In genomic region chr22:28442264-28442950, GRCh38 we compare ENCODE assay signal across 8 cellular contexts.
DNase-seq lines count a peak whose midpoint lies in the region; ATAC-seq and TF ChIP-seq lines count a peak whose summit lies in the region.

No MANE protein-coding gene starts in this region.

- ATAC-seq in HG02588 (IDR thresholded peaks at IDR 0.05; ENCODE audit: unreplicated experiment) (peak; percentile 58), right cardiac atrium (peak; percentile 93 to 95), upper lobe of right lung (peak; percentile 96)

- H3K36me3 ChIP-seq in BLaER1 treated with 17β-estradiol and CSF1 and Interleukin-3, amounts not matched to agents 10 nM and 100 nM = no peaks in the 10 kb centered on the region
- H3K36me3 ChIP-seq in ascending aorta (no peaks in the 10 kb centered on the region), upper lobe of right lung (no peaks in the 10 kb centered on the region)

- peak overlapping the region in 5 of 11 experiments; percentile 14 to 57 (median 49); a peak in 10 of 22 replicates for H3K27ac ChIP-seq in BLaER1 treated with 17β-estradiol and CSF1 and Interleukin-3, amounts not matched to agents 10 nM and 100 nM
- H3K27ac ChIP-seq in ascending aorta = peak overlapping the region; percentile 73 to 87
- peak overlapping the region; percentile 31 for H3K27ac ChIP-seq in right cardiac atrium (ENCODE audit: low read length)
- peak overlapping the region; percentile 88 for H3K27ac ChIP-seq in upper lobe of right lung

- H3K4me3 ChIP-seq in BLaER1 treated with 17β-estradiol and CSF1 and Interleukin-3, amounts not matched to agents 10 nM and 100 nM = peak overlapping the region; percentile 48 to 69 (median 59)
- H3K4me3 ChIP-seq in ascending aorta (peak overlapping the region; percentile 59 to 83), right cardiac atrium (ENCODE audit: low read length) (peak overlapping the region; percentile 96), upper lobe of right lung (peak overlapping the region; percentile 61)

- TF ChIP-seq CTCF in ascending aorta (IDR thresholded peaks at IDR 0.05) (peak; percentile 64 to 68 (median 68)), upper lobe of right lung (IDR thresholded peaks at IDR 0.05) (peak; percentile 81)

- no peaks in the 10 kb centered on the region for H4K20me1 ChIP-seq in BLaER1 treated with 17β-estradiol and CSF1 and Interleukin-3, amounts not matched to agents 10 nM and 100 nM

- under 1% methylated on average over 31 of the region's 31 CpGs for WGBS in right cardiac atrium

- peaks cover 15 to 28% (median 22%) of the 10 kb centered on the region in 10 experiments; a peak in 19 of 20 replicates for H3K4me1 ChIP-seq in BLaER1 treated with 17β-estradiol and CSF1 and Interleukin-3, amounts not matched to agents 10 nM and 100 nM
- H3K4me1 ChIP-seq in ascending aorta = peaks cover 0 to 35% of the 10 kb centered on the region in 2 donors
- H3K4me1 ChIP-seq in right cardiac atrium (ENCODE audit: control insufficient read depth, insufficient read depth, low read length) = no peaks in the 10 kb centered on the region
- H3K4me1 ChIP-seq in upper lobe of right lung = peaks cover 29% of the 10 kb centered on the region

- peak overlapping the region; percentile 80 to 97 (median 92) for H3K4me2 ChIP-seq in BLaER1 treated with 17β-estradiol and CSF1 and Interleukin-3, amounts not matched to agents 10 nM and 100 nM

- intact Hi-C loops in ascending aorta (cut with DNase I) = loop anchor here (5.0 to 10.0 kb wide), 3 partner anchors 65 to 418 kb away; no protein-coding TSS in a partner anchor
- intact Hi-C loops in right cardiac atrium (cut with DNase I) = loop anchor here in 3 of 4 donors (10.0 kb wide), 1 partner anchor 388 kb away; no protein-coding TSS in a partner anchor
- intact Hi-C loops in posterior vena cava (cut with DNase I) = loop anchor here in 1 of 2 donors (5.0 kb wide), 1 partner anchor 390 kb away; no protein-coding TSS in a partner anchor
- intact Hi-C loops in upper lobe of right lung (cut with DNase I) = no loop called here

- H3K9ac ChIP-seq in BLaER1 treated with 17β-estradiol and CSF1 and Interleukin-3, amounts not matched to agents 10 nM and 100 nM = peak overlapping the region; percentile 9 to 67 (median 57); a peak in 20 of 22 replicates

- DNase-seq in T-helper 2 cell (peak; percentile 10 to 75 (median 22)), ascending aorta (ENCODE audit: low spot score in 2 of 2) (peak in 1 of 2 donors; percentile 83), right cardiac atrium (peak; percentile 81 to 93 (median 91)), posterior vena cava (ENCODE audit: low spot score) (peak; percentile 90), upper lobe of right lung (peak; percentile 92), COR-L47 (lab: John Stamatoyannopoulos, UW) (no peak)

- peaks cover 0 to 15% (median 3%) of the 10 kb centered on the region in 11 experiments; a peak in 7 of 22 replicates for H3K27me3 ChIP-seq in BLaER1 treated with 17β-estradiol and CSF1 and Interleukin-3, amounts not matched to agents 10 nM and 100 nM
- H3K27me3 ChIP-seq in ascending aorta = no peaks in the 10 kb centered on the region
- H3K27me3 ChIP-seq in right cardiac atrium (ENCODE audit: control insufficient read depth, insufficient read depth) = no peaks in the 10 kb centered on the region
- no peaks in the 10 kb centered on the region for H3K27me3 ChIP-seq in upper lobe of right lung

- no peaks in the 10 kb centered on the region for H3K9me3 ChIP-seq in BLaER1 treated with 17β-estradiol and CSF1 and Interleukin-3, amounts not matched to agents 10 nM and 100 nM (replicated peaks in 1 of 11)
- H3K9me3 ChIP-seq in ascending aorta = no peaks in the 10 kb centered on the region
- no peaks in the 10 kb centered on the region for H3K9me3 ChIP-seq in right cardiac atrium (ENCODE audit: control insufficient read depth, low read length)
- no peaks in the 10 kb centered on the region for H3K9me3 ChIP-seq in upper lobe of right lung
